ENCODE assay signal across 5 cellular contexts in the genomic region with DNA sequence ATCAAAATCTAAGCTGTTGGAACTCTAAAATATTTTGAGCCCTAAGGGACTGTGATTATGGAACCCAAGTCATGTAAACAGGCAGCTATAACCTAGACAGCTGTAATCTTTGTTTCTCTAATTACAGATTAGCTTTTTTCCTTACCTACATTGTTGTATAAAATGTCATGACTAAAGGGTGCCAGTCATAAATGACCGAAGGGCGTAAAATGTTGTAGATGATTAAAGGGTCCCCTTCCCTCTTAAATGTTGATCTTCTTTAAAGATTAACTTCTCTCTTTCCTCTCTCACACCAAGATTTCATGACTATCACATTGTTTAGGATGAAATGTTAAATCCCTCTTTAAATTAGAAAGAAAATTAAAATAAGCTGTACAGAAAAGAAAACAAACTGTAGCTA.
"Had no signal": no experiment of that assay in that cellular context is flagged by ENCODE, and none has a peak within 500 bp of the region (broad histone marks: within the 10 kb centered on the region; RNA-seq: fewer than 3 reads in every experiment).

No MANE protein-coding gene starts in this region.

- H3K4me3 ChIP-seq: GM23338 had no signal

- DNase-seq: H9, HCEC 1CT, KBM-7 had no signal

- ATAC-seq: GM23338, HepG2 had no signal
